Comparison of ENCODE assay signal across 1 cellular context in the genomic region with DNA sequence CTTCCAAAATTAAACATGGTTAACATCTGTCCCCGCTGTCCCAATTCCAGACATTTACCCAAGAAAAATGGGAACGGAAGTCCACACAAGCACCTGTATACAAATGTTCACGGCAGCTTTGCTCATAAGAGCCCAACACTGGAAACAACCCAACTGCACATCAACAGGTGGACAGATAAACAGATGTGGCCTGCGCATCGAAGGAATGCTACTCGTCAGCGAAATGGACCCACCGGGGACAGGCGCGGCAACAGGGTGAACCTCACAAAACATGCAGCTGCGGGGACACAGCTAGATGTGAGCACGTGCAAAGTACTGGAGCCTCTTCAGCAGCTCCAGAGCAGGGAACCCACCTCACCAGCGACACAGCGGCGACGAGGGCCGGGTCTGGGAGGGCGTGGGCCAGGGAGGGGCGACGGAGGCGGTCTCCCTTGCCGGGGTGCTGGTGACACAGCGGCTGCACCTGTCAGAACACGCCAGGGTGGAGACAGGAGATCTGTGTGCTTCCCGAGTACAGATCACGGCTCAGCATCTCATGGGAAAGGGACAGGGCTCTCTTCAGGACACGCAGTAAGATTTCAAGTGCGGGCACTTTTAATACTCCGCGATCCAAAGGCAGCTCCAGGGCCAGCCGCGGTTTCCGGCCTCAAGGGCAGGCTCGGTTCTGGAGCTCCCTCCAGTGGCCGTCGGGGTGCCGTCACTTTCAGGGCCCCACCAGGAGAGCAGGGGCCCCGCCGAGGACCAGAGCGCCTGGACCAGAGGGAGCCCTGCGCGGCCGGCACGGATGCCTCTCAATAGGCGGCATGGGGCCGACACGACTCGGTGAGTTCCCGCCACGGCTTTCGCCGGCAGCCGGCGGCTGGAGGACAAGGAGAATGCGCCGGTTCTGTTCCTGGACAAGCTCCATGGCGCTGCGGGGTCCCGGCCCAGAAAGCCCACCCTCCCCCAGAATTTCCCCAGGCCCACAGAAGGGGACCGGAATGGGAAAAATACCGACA.
TF ChIP-seq lines count a peak whose summit lies in the region.

No MANE protein-coding gene starts in this region.

TF ChIP-seq in HepG2, 621 proteins besides CTCF, POLR2A, EP300 and RAD21 (continued from another document and continues in another):
- TF ChIP-seq, protein P1, sequence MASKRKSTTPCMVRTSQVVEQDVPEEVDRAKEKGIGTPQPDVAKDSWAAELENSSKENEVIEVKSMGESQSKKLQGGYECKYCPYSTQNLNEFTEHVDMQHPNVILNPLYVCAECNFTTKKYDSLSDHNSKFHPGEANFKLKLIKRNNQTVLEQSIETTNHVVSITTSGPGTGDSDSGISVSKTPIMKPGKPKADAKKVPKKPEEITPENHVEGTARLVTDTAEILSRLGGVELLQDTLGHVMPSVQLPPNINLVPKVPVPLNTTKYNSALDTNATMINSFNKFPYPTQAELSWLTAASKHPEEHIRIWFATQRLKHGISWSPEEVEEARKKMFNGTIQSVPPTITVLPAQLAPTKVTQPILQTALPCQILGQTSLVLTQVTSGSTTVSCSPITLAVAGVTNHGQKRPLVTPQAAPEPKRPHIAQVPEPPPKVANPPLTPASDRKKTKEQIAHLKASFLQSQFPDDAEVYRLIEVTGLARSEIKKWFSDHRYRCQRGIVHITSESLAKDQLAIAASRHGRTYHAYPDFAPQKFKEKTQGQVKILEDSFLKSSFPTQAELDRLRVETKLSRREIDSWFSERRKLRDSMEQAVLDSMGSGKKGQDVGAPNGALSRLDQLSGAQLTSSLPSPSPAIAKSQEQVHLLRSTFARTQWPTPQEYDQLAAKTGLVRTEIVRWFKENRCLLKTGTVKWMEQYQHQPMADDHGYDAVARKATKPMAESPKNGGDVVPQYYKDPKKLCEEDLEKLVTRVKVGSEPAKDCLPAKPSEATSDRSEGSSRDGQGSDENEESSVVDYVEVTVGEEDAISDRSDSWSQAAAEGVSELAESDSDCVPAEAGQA (IDR thresholded peaks at IDR 0.05; ENCODE audit: low read depth), result no peak
- TF ChIP-seq, protein P1 (CRISPR knock-in tag; IDR thresholded peaks at IDR 0.05; ENCODE audit: borderline replicate concordance), result no peak
- TF ChIP-seq, protein P2, sequence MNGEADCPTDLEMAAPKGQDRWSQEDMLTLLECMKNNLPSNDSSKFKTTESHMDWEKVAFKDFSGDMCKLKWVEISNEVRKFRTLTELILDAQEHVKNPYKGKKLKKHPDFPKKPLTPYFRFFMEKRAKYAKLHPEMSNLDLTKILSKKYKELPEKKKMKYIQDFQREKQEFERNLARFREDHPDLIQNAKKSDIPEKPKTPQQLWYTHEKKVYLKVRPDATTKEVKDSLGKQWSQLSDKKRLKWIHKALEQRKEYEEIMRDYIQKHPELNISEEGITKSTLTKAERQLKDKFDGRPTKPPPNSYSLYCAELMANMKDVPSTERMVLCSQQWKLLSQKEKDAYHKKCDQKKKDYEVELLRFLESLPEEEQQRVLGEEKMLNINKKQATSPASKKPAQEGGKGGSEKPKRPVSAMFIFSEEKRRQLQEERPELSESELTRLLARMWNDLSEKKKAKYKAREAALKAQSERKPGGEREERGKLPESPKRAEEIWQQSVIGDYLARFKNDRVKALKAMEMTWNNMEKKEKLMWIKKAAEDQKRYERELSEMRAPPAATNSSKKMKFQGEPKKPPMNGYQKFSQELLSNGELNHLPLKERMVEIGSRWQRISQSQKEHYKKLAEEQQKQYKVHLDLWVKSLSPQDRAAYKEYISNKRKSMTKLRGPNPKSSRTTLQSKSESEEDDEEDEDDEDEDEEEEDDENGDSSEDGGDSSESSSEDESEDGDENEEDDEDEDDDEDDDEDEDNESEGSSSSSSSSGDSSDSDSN (CRISPR knock-in tag; IDR thresholded peaks at IDR 0.05), result peak; percentile 49; the same call in 1 of the 2 replicates
- TF ChIP-seq DNMT1 (CRISPR knock-in tag; IDR thresholded peaks at IDR 0.05) (no peak), ATAD3A (CRISPR knock-in tag; IDR thresholded peaks at IDR 0.05) (no peak), NONO (IDR thresholded peaks at IDR 0.05) (no peak), NONO (CRISPR knock-in tag; conservative IDR thresholded peaks at IDR 0.05) (0 out of 2 replicates have a peak, but pooled peaks have one; percentile 12), MYC (CRISPR knock-in tag; IDR thresholded peaks at IDR 0.05; ENCODE audit: borderline replicate concordance) (0 out of 2 replicates have a peak, but pooled peaks have one; percentile 42), MEIS1 (CRISPR knock-in tag; IDR thresholded peaks at IDR 0.05; ENCODE audit: borderline replicate concordance) (no peak), SKI (IDR thresholded peaks at IDR 0.05; ENCODE audit: partially characterized antibody) (peak; percentile 52), RXRA (CRISPR knock-in tag; IDR thresholded peaks at IDR 0.05) (peak; percentile 36; the same call in 1 of the 2 replicates), SIX1 (CRISPR knock-in tag; IDR thresholded peaks at IDR 0.05; ENCODE audit: borderline replicate concordance) (no peak), JARID2 (CRISPR knock-in tag; IDR thresholded peaks at IDR 0.05; ENCODE audit: insufficient replicate concordance) (no peak), TBP (CRISPR knock-in tag; IDR thresholded peaks at IDR 0.05) (no peak), XBP1 (CRISPR knock-in tag; IDR thresholded peaks at IDR 0.05) (no peak), ZNF564 (CRISPR knock-in tag; IDR thresholded peaks at IDR 0.05) (no peak), MTF1 (CRISPR knock-in tag; IDR thresholded peaks at IDR 0.05) (no peak), ZNF75D (CRISPR knock-in tag; IDR thresholded peaks at IDR 0.05; ENCODE audit: borderline replicate concordance) (no peak), STAG1 (CRISPR knock-in tag; IDR thresholded peaks at IDR 0.05) (peak; percentile 96), MED1 (CRISPR knock-in tag; IDR thresholded peaks at IDR 0.05) (peak; percentile 54; the same call in 1 of the 2 replicates)
- TF ChIP-seq, protein P3, sequence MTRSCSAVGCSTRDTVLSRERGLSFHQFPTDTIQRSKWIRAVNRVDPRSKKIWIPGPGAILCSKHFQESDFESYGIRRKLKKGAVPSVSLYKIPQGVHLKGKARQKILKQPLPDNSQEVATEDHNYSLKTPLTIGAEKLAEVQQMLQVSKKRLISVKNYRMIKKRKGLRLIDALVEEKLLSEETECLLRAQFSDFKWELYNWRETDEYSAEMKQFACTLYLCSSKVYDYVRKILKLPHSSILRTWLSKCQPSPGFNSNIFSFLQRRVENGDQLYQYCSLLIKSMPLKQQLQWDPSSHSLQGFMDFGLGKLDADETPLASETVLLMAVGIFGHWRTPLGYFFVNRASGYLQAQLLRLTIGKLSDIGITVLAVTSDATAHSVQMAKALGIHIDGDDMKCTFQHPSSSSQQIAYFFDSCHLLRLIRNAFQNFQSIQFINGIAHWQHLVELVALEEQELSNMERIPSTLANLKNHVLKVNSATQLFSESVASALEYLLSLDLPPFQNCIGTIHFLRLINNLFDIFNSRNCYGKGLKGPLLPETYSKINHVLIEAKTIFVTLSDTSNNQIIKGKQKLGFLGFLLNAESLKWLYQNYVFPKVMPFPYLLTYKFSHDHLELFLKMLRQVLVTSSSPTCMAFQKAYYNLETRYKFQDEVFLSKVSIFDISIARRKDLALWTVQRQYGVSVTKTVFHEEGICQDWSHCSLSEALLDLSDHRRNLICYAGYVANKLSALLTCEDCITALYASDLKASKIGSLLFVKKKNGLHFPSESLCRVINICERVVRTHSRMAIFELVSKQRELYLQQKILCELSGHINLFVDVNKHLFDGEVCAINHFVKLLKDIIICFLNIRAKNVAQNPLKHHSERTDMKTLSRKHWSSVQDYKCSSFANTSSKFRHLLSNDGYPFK (CRISPR knock-in tag; IDR thresholded peaks at IDR 0.05; ENCODE audit: borderline replicate concordance), result peak; percentile 19; the same call in 1 of the 2 replicates
- TF ChIP-seq, protein P4, sequence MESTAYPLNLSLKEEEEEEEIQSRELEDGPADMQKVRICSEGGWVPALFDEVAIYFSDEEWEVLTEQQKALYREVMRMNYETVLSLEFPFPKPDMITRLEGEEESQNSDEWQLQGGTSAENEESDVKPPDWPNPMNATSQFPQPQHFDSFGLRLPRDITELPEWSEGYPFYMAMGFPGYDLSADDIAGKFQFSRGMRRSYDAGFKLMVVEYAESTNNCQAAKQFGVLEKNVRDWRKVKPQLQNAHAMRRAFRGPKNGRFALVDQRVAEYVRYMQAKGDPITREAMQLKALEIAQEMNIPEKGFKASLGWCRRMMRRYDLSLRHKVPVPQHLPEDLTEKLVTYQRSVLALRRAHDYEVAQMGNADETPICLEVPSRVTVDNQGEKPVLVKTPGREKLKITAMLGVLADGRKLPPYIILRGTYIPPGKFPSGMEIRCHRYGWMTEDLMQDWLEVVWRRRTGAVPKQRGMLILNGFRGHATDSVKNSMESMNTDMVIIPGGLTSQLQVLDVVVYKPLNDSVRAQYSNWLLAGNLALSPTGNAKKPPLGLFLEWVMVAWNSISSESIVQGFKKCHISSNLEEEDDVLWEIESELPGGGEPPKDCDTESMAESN (CRISPR knock-in tag; conservative IDR thresholded peaks at IDR 0.05), result no peak
- TF ChIP-seq, protein P5, sequence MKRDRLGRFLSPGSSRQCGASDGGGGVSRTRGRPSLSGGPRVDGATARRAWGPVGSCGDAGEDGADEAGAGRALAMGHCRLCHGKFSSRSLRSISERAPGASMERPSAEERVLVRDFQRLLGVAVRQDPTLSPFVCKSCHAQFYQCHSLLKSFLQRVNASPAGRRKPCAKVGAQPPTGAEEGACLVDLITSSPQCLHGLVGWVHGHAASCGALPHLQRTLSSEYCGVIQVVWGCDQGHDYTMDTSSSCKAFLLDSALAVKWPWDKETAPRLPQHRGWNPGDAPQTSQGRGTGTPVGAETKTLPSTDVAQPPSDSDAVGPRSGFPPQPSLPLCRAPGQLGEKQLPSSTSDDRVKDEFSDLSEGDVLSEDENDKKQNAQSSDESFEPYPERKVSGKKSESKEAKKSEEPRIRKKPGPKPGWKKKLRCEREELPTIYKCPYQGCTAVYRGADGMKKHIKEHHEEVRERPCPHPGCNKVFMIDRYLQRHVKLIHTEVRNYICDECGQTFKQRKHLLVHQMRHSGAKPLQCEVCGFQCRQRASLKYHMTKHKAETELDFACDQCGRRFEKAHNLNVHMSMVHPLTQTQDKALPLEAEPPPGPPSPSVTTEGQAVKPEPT (CRISPR knock-in tag; IDR thresholded peaks at IDR 0.05; ENCODE audit: low read depth), result no peak
- TF ChIP-seq, protein P6, sequence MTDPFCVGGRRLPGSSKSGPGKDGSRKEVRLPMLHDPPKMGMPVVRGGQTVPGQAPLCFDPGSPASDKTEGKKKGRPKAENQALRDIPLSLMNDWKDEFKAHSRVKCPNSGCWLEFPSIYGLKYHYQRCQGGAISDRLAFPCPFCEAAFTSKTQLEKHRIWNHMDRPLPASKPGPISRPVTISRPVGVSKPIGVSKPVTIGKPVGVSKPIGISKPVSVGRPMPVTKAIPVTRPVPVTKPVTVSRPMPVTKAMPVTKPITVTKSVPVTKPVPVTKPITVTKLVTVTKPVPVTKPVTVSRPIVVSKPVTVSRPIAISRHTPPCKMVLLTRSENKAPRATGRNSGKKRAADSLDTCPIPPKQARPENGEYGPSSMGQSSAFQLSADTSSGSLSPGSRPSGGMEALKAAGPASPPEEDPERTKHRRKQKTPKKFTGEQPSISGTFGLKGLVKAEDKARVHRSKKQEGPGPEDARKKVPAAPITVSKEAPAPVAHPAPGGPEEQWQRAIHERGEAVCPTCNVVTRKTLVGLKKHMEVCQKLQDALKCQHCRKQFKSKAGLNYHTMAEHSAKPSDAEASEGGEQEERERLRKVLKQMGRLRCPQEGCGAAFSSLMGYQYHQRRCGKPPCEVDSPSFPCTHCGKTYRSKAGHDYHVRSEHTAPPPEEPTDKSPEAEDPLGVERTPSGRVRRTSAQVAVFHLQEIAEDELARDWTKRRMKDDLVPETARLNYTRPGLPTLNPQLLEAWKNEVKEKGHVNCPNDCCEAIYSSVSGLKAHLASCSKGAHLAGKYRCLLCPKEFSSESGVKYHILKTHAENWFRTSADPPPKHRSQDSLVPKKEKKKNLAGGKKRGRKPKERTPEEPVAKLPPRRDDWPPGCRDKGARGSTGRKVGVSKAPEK (CRISPR knock-in tag; IDR thresholded peaks at IDR 0.05; ENCODE audit: borderline replicate concordance), result no peak
- TF ChIP-seq, protein P7, sequence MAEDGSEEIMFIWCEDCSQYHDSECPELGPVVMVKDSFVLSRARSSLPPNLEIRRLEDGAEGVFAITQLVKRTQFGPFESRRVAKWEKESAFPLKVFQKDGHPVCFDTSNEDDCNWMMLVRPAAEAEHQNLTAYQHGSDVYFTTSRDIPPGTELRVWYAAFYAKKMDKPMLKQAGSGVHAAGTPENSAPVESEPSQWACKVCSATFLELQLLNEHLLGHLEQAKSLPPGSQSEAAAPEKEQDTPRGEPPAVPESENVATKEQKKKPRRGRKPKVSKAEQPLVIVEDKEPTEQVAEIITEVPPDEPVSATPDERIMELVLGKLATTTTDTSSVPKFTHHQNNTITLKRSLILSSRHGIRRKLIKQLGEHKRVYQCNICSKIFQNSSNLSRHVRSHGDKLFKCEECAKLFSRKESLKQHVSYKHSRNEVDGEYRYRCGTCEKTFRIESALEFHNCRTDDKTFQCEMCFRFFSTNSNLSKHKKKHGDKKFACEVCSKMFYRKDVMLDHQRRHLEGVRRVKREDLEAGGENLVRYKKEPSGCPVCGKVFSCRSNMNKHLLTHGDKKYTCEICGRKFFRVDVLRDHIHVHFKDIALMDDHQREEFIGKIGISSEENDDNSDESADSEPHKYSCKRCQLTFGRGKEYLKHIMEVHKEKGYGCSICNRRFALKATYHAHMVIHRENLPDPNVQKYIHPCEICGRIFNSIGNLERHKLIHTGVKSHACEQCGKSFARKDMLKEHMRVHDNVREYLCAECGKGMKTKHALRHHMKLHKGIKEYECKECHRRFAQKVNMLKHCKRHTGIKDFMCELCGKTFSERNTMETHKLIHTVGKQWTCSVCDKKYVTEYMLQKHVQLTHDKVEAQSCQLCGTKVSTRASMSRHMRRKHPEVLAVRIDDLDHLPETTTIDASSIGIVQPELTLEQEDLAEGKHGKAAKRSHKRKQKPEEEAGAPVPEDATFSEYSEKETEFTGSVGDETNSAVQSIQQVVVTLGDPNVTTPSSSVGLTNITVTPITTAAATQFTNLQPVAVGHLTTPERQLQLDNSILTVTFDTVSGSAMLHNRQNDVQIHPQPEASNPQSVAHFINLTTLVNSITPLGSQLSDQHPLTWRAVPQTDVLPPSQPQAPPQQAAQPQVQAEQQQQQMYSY (CRISPR knock-in tag; IDR thresholded peaks at IDR 0.05), result peak; percentile 32; the same call in 1 of the 2 replicates
- TF ChIP-seq, protein P8, sequence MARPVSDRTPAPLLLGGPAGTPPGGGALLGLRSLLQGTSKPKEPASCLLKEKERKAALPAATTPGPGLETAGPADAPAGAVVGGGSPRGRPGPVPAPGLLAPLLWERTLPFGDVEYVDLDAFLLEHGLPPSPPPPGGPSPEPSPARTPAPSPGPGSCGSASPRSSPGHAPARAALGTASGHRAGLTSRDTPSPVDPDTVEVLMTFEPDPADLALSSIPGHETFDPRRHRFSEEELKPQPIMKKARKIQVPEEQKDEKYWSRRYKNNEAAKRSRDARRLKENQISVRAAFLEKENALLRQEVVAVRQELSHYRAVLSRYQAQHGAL (CRISPR knock-in tag; IDR thresholded peaks at IDR 0.05; ENCODE audit: not compliant biosample characterization), result no peak
